25 cellular contexts compared by ENCODE assay signal in the genomic region with DNA sequence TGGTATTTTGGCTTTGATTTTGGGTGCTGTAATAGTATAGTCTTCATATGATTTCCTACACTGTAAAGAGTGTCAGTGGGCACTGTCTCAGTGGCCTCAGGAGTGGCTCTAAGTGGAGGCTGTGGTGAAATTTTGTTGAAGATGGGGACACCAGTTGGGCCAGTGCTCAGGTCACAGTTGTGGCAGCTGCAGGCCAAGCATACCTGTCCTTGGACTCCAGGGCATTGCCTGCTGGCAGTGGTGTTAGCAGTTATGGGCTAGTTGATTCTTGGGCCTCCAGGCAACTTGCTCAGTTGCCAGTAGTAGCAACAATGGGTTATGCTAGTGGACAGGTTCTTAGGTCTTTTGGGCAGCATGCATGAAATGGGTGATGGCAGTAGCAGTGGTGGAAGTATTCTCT. TPM values are rescaled to one million over a fixed set of nuclear protein-coding genes. Genes with fewer than 3 reads are reported as not detected.
DNase-seq lines count a peak whose midpoint lies in the region; ATAC-seq, FAIRE-seq and TF ChIP-seq lines count a peak whose summit lies in the region.
"Had no signal": no experiment of that assay in that cellular context is flagged by ENCODE, and none has a peak within 500 bp of the region (broad histone marks: within the 10 kb centered on the region; RNA-seq: fewer than 3 reads in every experiment).

No MANE protein-coding gene starts in this region.

- intact Hi-C loops in right lobe of liver (cut with DNase I), result no loop called here
- intact Hi-C loops in posterior vena cava (cut with DNase I), result no loop called here
- intact Hi-C loops in CD8-positive, alpha-beta T cell (cut with DNase I, micrococcal nuclease), result no loop called here

- POLR2A ChIA-PET in H1 (lab: Charles Lee; ENCODE audit: partially characterized antibody), result no interaction called here
- POLR2A ChIA-PET in CD8-positive, alpha-beta T cell (lab: Charles Lee), result no interaction called here

- H2BK120ac ChIP-seq in H1 (replicated peaks; ENCODE audit: low read depth, low read length) (no peak overlapping the region), neuronal stem cell (ENCODE audit: low read depth, low read length) (no peak overlapping the region)

- H3K14ac ChIP-seq in H1 (ENCODE audit: insufficient read length) (peak overlapping the region; percentile 66), neuronal stem cell (ENCODE audit: low read length) (peak overlapping the region; percentile 31)

- no peak overlapping the region for H4K91ac ChIP-seq in H1 (replicated peaks; ENCODE audit: insufficient read length, low read length)
- no peak overlapping the region for H4K91ac ChIP-seq in neuronal stem cell (ENCODE audit: low read depth, low read length, poor library complexity)

- TF ChIP-seq CTCF in VCaP (conservative IDR thresholded peaks at IDR 0.05), result no peak
- no peak for TF ChIP-seq CTCF in H1 (IDR thresholded peaks at IDR 0.05; ENCODE audit: control extremely low read depth in 1 of 3, insufficient read depth in 1 of 3, low read depth in 1 of 3, low read length in 3 of 3)
- TF ChIP-seq CTCF in right lobe of liver (IDR thresholded peaks at IDR 0.05), result no peak
- TF ChIP-seq CTCF in CD8-positive, alpha-beta T cell (IDR thresholded peaks at IDR 0.05), result no peak

- H3K27me3 ChIP-seq in H1 (replicated peaks in 1 of 4; ENCODE audit: control insufficient read depth in 3 of 4, extremely low read depth in 1 of 4, insufficient read depth in 3 of 4, low read length in 3 of 4) (0 out of 7 replicates have a peak, but pooled peaks cover 0 to 3% (median 0%) of the 10 kb centered on the region in 4 experiments), right lobe of liver (no peaks in the 10 kb centered on the region), neuronal stem cell (ENCODE audit: control insufficient read depth in 3 of 3, insufficient read depth in 3 of 3, low read depth in 1 of 3, low read length in 3 of 3) (no peaks in the 10 kb centered on the region)
- H3K27me3 ChIP-seq in CD8-positive, alpha-beta T cell (ENCODE audit: insufficient read depth, low read length), result peaks cover 3% of the 10 kb centered on the region
- H3K27me3 ChIP-seq: BE2C, BLaER1 had no signal

- H3K27ac ChIP-seq in VCaP, result peak overlapping the region; percentile 21; the same call in 1 of the 2 replicates
- no peak overlapping the region for H3K27ac ChIP-seq in H1 (ENCODE audit: low read depth, low read length)
- no peak overlapping the region for H3K27ac ChIP-seq in right lobe of liver
- H3K27ac ChIP-seq in neuronal stem cell (replicated peaks; ENCODE audit: low read length), result no peak overlapping the region
- H3K27ac ChIP-seq in CD8-positive, alpha-beta T cell (ENCODE audit: low read depth, low read length), result no peak overlapping the region
- H3K27ac ChIP-seq: BLaER1 had no signal

- H2AK5ac ChIP-seq in H1 (ENCODE audit: low read depth, low read length), result no peak overlapping the region
- H2AK5ac ChIP-seq in neuronal stem cell (ENCODE audit: low read depth, low read length), result no peak overlapping the region

- H2BK20ac ChIP-seq in H1 (ENCODE audit: low read length), result no peak overlapping the region

- H3K56ac ChIP-seq in H1 (replicated peaks; ENCODE audit: insufficient read length, low read depth, low read length), result no peak overlapping the region

- H4K8ac ChIP-seq in H1 (ENCODE audit: extremely low read depth, insufficient read depth, low read length) (no peak overlapping the region), neuronal stem cell (ENCODE audit: low read depth, low read length) (no peak overlapping the region)

- ATAC-seq in right lobe of liver, result peak; percentile 20 to 76 (median 46)
- no peak for ATAC-seq in GM21786 (IDR thresholded peaks at IDR 0.05; ENCODE audit: unreplicated experiment)
- ATAC-seq in CD8-positive, alpha-beta T cell, result no peak

- H3K27ac Mint-ChIP-seq in CD8-positive, alpha-beta T cell, result no peak overlapping the region
- H3K27ac Mint-ChIP-seq: CD14-positive monocyte; CD4-positive, alpha-beta memory T cell; CD4-positive, CD25-positive, alpha-beta regulatory T cell had no signal

- H3K36me3 ChIP-seq in H1 (ENCODE audit: control insufficient read depth in 2 of 4, insufficient read depth in 4 of 4, low read length in 3 of 4) (no peaks in the 10 kb centered on the region), right lobe of liver (no peaks in the 10 kb centered on the region), neuronal stem cell (replicated peaks in 1 of 2; ENCODE audit: control insufficient read depth in 2 of 2, insufficient read depth in 2 of 2, low read length in 2 of 2) (no peaks in the 10 kb centered on the region)
- no peaks in the 10 kb centered on the region for H3K36me3 ChIP-seq in CD8-positive, alpha-beta T cell (ENCODE audit: insufficient read depth, low read length)
- H3K36me3 ChIP-seq: BE2C, BLaER1 had no signal

- FAIRE-seq in H1 (lab: Jason Lieb, UNC), result no peak
- FAIRE-seq: A204.1, D721Med, G401.6, GM12891 had no signal

- no peaks in the 10 kb centered on the region for H3K4me1 ChIP-seq in H1 (replicated peaks in 1 of 4; ENCODE audit: control insufficient read depth in 3 of 4, insufficient read depth in 4 of 4, low read length in 3 of 4)
- H3K4me1 ChIP-seq in right lobe of liver, result peaks cover 0 to 10% (median 0%) of the 10 kb centered on the region in 4 donors
- no peaks in the 10 kb centered on the region for H3K4me1 ChIP-seq in neuronal stem cell (ENCODE audit: control insufficient read depth in 2 of 2, insufficient read depth in 1 of 2, low read depth in 1 of 2, low read length in 2 of 2)
- no peaks in the 10 kb centered on the region for H3K4me1 ChIP-seq in CD8-positive, alpha-beta T cell (ENCODE audit: insufficient read depth, low read length)
- H3K4me1 ChIP-seq: BE2C, BLaER1 had no signal

- H3K9ac ChIP-seq in H1 (replicated peaks in 1 of 4; ENCODE audit: extremely low read depth in 1 of 4, low read depth in 3 of 4, low read length in 3 of 4), result no peak overlapping the region
- H3K9ac ChIP-seq in neuronal stem cell (ENCODE audit: low read depth, low read length, poor library complexity), result peak overlapping the region; percentile 24
- H3K9ac ChIP-seq: BLaER1 had no signal

- H3K4me3 Mint-ChIP-seq in CD8-positive, alpha-beta T cell, result no peak overlapping the region
- H3K4me3 Mint-ChIP-seq: CD14-positive monocyte; CD4-positive, alpha-beta memory T cell; CD4-positive, CD25-positive, alpha-beta regulatory T cell had no signal

- no peaks in the 10 kb centered on the region for H3K79me1 ChIP-seq in H1 (ENCODE audit: low read depth, low read length)
- H3K79me1 ChIP-seq in neuronal stem cell (ENCODE audit: low read depth, low read length), result no peaks in the 10 kb centered on the region

- peaks cover 2% of the 10 kb centered on the region for H3K9me3 Mint-ChIP-seq in CD8-positive, alpha-beta T cell

- H3K79me2 ChIP-seq in H1 (ENCODE audit: control insufficient read depth in 1 of 2, insufficient read depth in 2 of 2, low read length in 2 of 2), result no peaks in the 10 kb centered on the region

- no peak overlapping the region for H2BK12ac ChIP-seq in H1 (ENCODE audit: low read depth, low read length)
- H2BK12ac ChIP-seq in neuronal stem cell (ENCODE audit: low read length), result no peak overlapping the region

- no peak overlapping the region for H3K23ac ChIP-seq in H1 (ENCODE audit: insufficient read length)
- H3K23ac ChIP-seq in neuronal stem cell (ENCODE audit: low read depth, low read length, poor library complexity), result no peak overlapping the region

- TF ChIP-seq RAD21 in H1 (IDR thresholded peaks at IDR 0.05 in 1 of 2, conservative IDR thresholded peaks at IDR 0.05 in 1 of 2; ENCODE audit: low read depth in 2 of 2, low read length in 2 of 2), result no peak

- H3K4ac ChIP-seq in H1 (replicated peaks; ENCODE audit: insufficient read length, low read depth, low read length) (no peak overlapping the region), neuronal stem cell (ENCODE audit: low read length) (no peak overlapping the region)

- H3K36me3 Mint-ChIP-seq in CD8-positive, alpha-beta T cell, result no peaks in the 10 kb centered on the region
- H3K36me3 Mint-ChIP-seq: CD14-positive monocyte; CD4-positive, alpha-beta memory T cell; CD4-positive, CD25-positive, alpha-beta regulatory T cell had no signal

- no peak for TF ChIP-seq POLR2A in H1 (IDR thresholded peaks at IDR 0.05; ENCODE audit: control extremely low read depth in 1 of 2, low read depth in 2 of 2, low read length in 2 of 2)
- no peak for TF ChIP-seq POLR2A in right lobe of liver (IDR thresholded peaks at IDR 0.05)

- H4K20me1 ChIP-seq in H1 (replicated peaks in 1 of 2; ENCODE audit: control insufficient read depth in 1 of 2, insufficient read depth in 2 of 2, low read length in 2 of 2), result no peaks in the 10 kb centered on the region
- H4K20me1 ChIP-seq: BLaER1 had no signal

- H3K23me2 ChIP-seq in H1 (ENCODE audit: low read depth, low read length), result no peaks in the 10 kb centered on the region

- DNase-seq in H1 (ENCODE audit: low read depth in 1 of 2, low spot score in 2 of 2), result no peak
- no peak for DNase-seq in right lobe of liver
- DNase-seq in neuronal stem cell (ENCODE audit: low spot score), result no peak
- no peak for DNase-seq in posterior vena cava (ENCODE audit: low spot score)
- no peak for DNase-seq in CD8-positive, alpha-beta T cell
- DNase-seq: 8988T; ACHN; BE2C; C1 segment of cervical spinal cord; Caco-2; Calu3; CD4-positive, alpha-beta memory T cell; CD4-positive, CD25-positive, alpha-beta regulatory T cell; DMS79 treated with DMSO at 0.1 percent for 48 hours; GF-D8 had no signal

- H3K4me1 Mint-ChIP-seq in CD8-positive, alpha-beta T cell (ENCODE audit: low read depth), result no peaks in the 10 kb centered on the region
- H3K4me1 Mint-ChIP-seq: CD14-positive monocyte; CD4-positive, alpha-beta memory T cell; CD4-positive, CD25-positive, alpha-beta regulatory T cell had no signal

- H3K4me2 ChIP-seq in H1 (ENCODE audit: insufficient read depth in 1 of 2, low read depth in 2 of 2, low read length in 2 of 2) (no peak overlapping the region), neuronal stem cell (ENCODE audit: insufficient read depth, low read length, poor library complexity, severe bottlenecking) (no peak overlapping the region)
- H3K4me2 ChIP-seq: BLaER1 had no signal

- H3K9me3 ChIP-seq in H1 (ENCODE audit: insufficient read depth in 2 of 2, low read depth in 1 of 2, low read length in 1 of 2) (no peaks in the 10 kb centered on the region), right lobe of liver (no peaks in the 10 kb centered on the region), neuronal stem cell (replicated peaks in 1 of 2; ENCODE audit: control insufficient read depth in 2 of 2, insufficient read depth in 1 of 2, low read depth in 1 of 2, low read length in 2 of 2) (no peaks in the 10 kb centered on the region)
- H3K9me3 ChIP-seq in CD8-positive, alpha-beta T cell (ENCODE audit: low read length), result no peaks in the 10 kb centered on the region
- H3K9me3 ChIP-seq: BE2C, BLaER1, Caco-2 had no signal

- H3K4me3 ChIP-seq in H1 (ENCODE audit: extremely low read depth in 1 of 4, insufficient read depth in 2 of 4, low read depth in 3 of 4, low read length in 4 of 4) (no peak overlapping the region), right lobe of liver (no peak overlapping the region), neuronal stem cell (ENCODE audit: low read length in 2 of 2) (no peak overlapping the region)
- H3K4me3 ChIP-seq in CD8-positive, alpha-beta T cell (ENCODE audit: low read depth, low read length), result no peak overlapping the region
- H3K4me3 ChIP-seq: BLaER1 had no signal

- peaks cover 46% of the 10 kb centered on the region for H3K27me3 Mint-ChIP-seq in CD8-positive, alpha-beta T cell (ENCODE audit: low read depth)

- H3K18ac ChIP-seq in H1 (ENCODE audit: extremely low read depth, low read length), result no peak overlapping the region
- peak overlapping the region; percentile 27 for H3K18ac ChIP-seq in neuronal stem cell (ENCODE audit: low read length)

- CTCF ChIA-PET in H1 (lab: Charles Lee; ENCODE audit: partially characterized antibody), result no interaction called here
- CTCF ChIA-PET in CD8-positive, alpha-beta T cell (lab: Charles Lee), result no interaction called here

- no peak overlapping the region for H2BK5ac ChIP-seq in H1 (ENCODE audit: low read depth, low read length)
- peak overlapping the region; percentile 32 for H2BK5ac ChIP-seq in neuronal stem cell (ENCODE audit: low read length)

- TF ChIP-seq EP300 in H1 (IDR thresholded peaks at IDR 0.05; ENCODE audit: borderline replicate concordance in 1 of 2, low read depth in 2 of 2, low read length in 2 of 2), result no peak

- no peak overlapping the region for H2AFZ ChIP-seq in H1 (ENCODE audit: low read length)
- no peak overlapping the region for H2AFZ ChIP-seq in neuronal stem cell (ENCODE audit: low read length)

- H2BK15ac ChIP-seq in H1 (ENCODE audit: low read length), result no peak overlapping the region
- H2BK15ac ChIP-seq in neuronal stem cell (ENCODE audit: low read length), result no peak overlapping the region

- no peak overlapping the region for H4K5ac ChIP-seq in H1 (ENCODE audit: insufficient read length, low read depth, low read length)

RNA-seq across cellular contexts. Expression of gene SLC22A25, which starts 39.2 kb away (rescaled TPM):
- not detected in 2 replicates for total RNA-seq in H1 (2021; fragmentation: NEBNext Ultra II Directional; extraction: Animal tissue kit (Norgen Biotek cat#: 25700))
- polyA plus RNA-seq in H1 (2011; rRNA removed), result not detected in 2 replicates
- not detected for polyA plus RNA-seq in H1 (2011; cell fraction: cytosol; rRNA removed)
- polyA plus RNA-seq in H1 (2011; cell fraction: nucleus; rRNA removed), result 0.06 TPM
- not detected in 4 replicates for polyA plus RNA-seq in H1 (2012, experiment 1 of 2)
- polyA plus RNA-seq in H1 (2012, experiment 2 of 2), result not detected
- not detected for polyA plus RNA-seq in H1 (2013, experiment 1 of 2)
- polyA plus RNA-seq in H1 (2013, experiment 2 of 2), result not detected
- polyA minus RNA-seq in H1 (2011; rRNA and poly(A)+ RNA removed), result 0.06 TPM in 1 of 2 replicates, not detected in the other
- polyA minus RNA-seq in H1 (2011; cell fraction: cytosol; rRNA and poly(A)+ RNA removed), result not detected
- not detected for polyA minus RNA-seq in H1 (2011; cell fraction: nucleus; rRNA and poly(A)+ RNA removed)
- total RNA-seq in right lobe of liver (10 to 100 TPM in 5 of 6 experiments, 1 to 10 TPM in 1; 9.0 to 39.0 (median 14.7) TPM), posterior vena cava (not detected)
- not detected for polyA plus RNA-seq in neuronal stem cell (2013, experiment 1 of 2)
- not detected for polyA plus RNA-seq in neuronal stem cell (2013, experiment 2 of 2)
- total RNA-seq in CD8-positive, alpha-beta T cell, result not detected
- total RNA-seq: A673; Caco-2; Calu3; CD4-positive, alpha-beta memory T cell; CD4-positive, CD25-positive, alpha-beta regulatory T cell had no signal
- polyA plus RNA-seq: AG04450; CD14-positive monocyte; CD4-positive, alpha-beta memory T cell; CD4-positive, CD25-positive, alpha-beta regulatory T cell had no signal

Comparison
In these comparisons a context has a peak if more than half of its experiments do, and no peak if none do; other contexts are left out.
1. ATAC-seq: peak in right lobe of liver (4 of 4); none in GM21786 (single experiment) and CD8-positive, alpha-beta T cell (single experiment).